In the genomic region with DNA sequence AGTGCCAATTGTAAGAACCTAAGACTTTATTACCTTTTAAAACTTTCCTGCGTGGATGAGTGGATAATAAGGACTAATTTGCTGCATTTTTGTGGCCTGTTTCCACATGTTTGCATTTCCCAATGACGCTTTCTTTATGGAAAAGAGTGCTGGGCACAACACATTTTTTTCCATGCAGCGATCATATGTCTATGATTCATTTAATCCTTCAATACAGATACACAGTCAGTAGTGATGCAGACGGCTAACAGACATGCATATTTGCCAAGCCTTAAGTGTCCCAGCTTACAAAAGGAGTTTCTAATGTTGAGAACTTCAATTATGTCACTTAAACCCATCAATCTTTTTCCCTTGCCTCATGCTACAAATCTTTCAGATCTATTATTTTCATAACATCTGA, we compare ENCODE assay signal across 1 cellular context.
TF ChIP-seq lines count a peak whose summit lies in the region.

No MANE protein-coding gene starts in this region.

TF ChIP-seq in HepG2, 621 proteins besides CTCF, POLR2A, EP300 and RAD21 (continued from another document):
- TF ChIP-seq, protein P1, sequence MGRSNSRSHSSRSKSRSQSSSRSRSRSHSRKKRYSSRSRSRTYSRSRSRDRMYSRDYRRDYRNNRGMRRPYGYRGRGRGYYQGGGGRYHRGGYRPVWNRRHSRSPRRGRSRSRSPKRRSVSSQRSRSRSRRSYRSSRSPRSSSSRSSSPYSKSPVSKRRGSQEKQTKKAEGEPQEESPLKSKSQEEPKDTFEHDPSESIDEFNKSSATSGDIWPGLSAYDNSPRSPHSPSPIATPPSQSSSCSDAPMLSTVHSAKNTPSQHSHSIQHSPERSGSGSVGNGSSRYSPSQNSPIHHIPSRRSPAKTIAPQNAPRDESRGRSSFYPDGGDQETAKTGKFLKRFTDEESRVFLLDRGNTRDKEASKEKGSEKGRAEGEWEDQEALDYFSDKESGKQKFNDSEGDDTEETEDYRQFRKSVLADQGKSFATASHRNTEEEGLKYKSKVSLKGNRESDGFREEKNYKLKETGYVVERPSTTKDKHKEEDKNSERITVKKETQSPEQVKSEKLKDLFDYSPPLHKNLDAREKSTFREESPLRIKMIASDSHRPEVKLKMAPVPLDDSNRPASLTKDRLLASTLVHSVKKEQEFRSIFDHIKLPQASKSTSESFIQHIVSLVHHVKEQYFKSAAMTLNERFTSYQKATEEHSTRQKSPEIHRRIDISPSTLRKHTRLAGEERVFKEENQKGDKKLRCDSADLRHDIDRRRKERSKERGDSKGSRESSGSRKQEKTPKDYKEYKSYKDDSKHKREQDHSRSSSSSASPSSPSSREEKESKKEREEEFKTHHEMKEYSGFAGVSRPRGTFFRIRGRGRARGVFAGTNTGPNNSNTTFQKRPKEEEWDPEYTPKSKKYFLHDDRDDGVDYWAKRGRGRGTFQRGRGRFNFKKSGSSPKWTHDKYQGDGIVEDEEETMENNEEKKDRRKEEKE (IDR thresholded peaks at IDR 0.05), result no peak
- TF ChIP-seq ESRRA (CRISPR knock-in tag; IDR thresholded peaks at IDR 0.05; ENCODE audit: low read depth) (no peak), ZNF335 (CRISPR knock-in tag; IDR thresholded peaks at IDR 0.05) (no peak), ZXDC (CRISPR knock-in tag; IDR thresholded peaks at IDR 0.05) (no peak), ZNF10 (CRISPR knock-in tag; IDR thresholded peaks at IDR 0.05; ENCODE audit: borderline replicate concordance, low read depth) (no peak)
